Comparison of ENCODE assay signal across 8 cellular contexts in genomic region chr10:73495226-73495883, GRCh38. TPM values are rescaled to one million over a fixed set of nuclear protein-coding genes. Genes with fewer than 3 reads are reported as not detected.
DNase-seq lines count a peak whose midpoint lies in the region; ATAC-seq and TF ChIP-seq lines count a peak whose summit lies in the region.

No MANE protein-coding gene starts in this region.

- peak overlapping the region; percentile 93 for H2BK5ac ChIP-seq in trophoblast cell (ENCODE audit: low read depth, low read length, poor library complexity)

- H3K18ac ChIP-seq in trophoblast cell (ENCODE audit: low read length) = peak overlapping the region; percentile 99

- peak overlapping the region; percentile 98 for H4K12ac ChIP-seq in trophoblast cell (ENCODE audit: low read depth, low read length)

- H3K9me3 ChIP-seq in SK-N-SH = no peaks in the 10 kb centered on the region
- no peaks in the 10 kb centered on the region for H3K9me3 ChIP-seq in trophoblast cell (ENCODE audit: insufficient read depth, low read depth, low read length)
- H3K9me3 ChIP-seq in tibial nerve = no peaks in the 10 kb centered on the region

- H4K91ac ChIP-seq in trophoblast cell (ENCODE audit: low read depth, low read length) = peak overlapping the region; percentile 99

- TF ChIP-seq RAD21 in SK-N-SH (IDR thresholded peaks at IDR 0.05; ENCODE audit: low read length) = no peak

- H2BK12ac ChIP-seq in trophoblast cell (ENCODE audit: low read length) = peak overlapping the region; percentile 71

- H3K27ac Mint-ChIP-seq in activated naive CD4-positive, alpha-beta T cell treated with anti-CD3 and anti-CD28 coated beads, Interleukin-2, amount 50 U/mL, for 72 hours = peak overlapping the region; percentile 95 to 97

- peak in 1 of 2 donors; percentile 52 for TF ChIP-seq POLR2A in tibial nerve (IDR thresholded peaks at IDR 0.05)

- peaks cover 10 to 19% of the 10 kb centered on the region in 2 donors for H3K36me3 Mint-ChIP-seq in activated naive CD4-positive, alpha-beta T cell treated with anti-CD3 and anti-CD28 coated beads, Interleukin-2, amount 50 U/mL, for 72 hours

- H3K9ac ChIP-seq in SK-N-SH (peak overlapping the region; percentile 89), trophoblast cell (ENCODE audit: low read length) (peak overlapping the region; percentile 99)

- TF ChIP-seq EP300 in SK-N-SH (IDR thresholded peaks at IDR 0.05; ENCODE audit: borderline replicate concordance in 1 of 2, low read depth in 1 of 2, low read length in 1 of 2) (no peak), tibial nerve (IDR thresholded peaks at IDR 0.05) (peak in 1 of 2 donors; percentile 75)

- peaks cover 61% of the 10 kb centered on the region for H3K79me2 ChIP-seq in SK-N-SH (ENCODE audit: insufficient read depth)
- H3K79me2 ChIP-seq in trophoblast cell (ENCODE audit: control insufficient read depth, insufficient read depth, low read length, poor library complexity) = peaks cover 3% of the 10 kb centered on the region

- H3K9me3 Mint-ChIP-seq in activated naive CD4-positive, alpha-beta T cell treated with anti-CD3 and anti-CD28 coated beads, Interleukin-2, amount 50 U/mL, for 72 hours = no peaks in the 10 kb centered on the region

- H3K4me3 ChIP-seq in SK-N-SH (ENCODE audit: low read depth in 2 of 2, low read length in 1 of 2) = peak overlapping the region; percentile 84
- peak overlapping the region; percentile 91 for H3K4me3 ChIP-seq in trophoblast cell (ENCODE audit: low read depth, low read length)
- H3K4me3 ChIP-seq in tibial nerve = peak overlapping the region; percentile 69 to 93 (median 86)

- peak; percentile 95 to 97 for ATAC-seq in activated naive CD4-positive, alpha-beta T cell treated with anti-CD3 and anti-CD28 coated beads, Interleukin-2, amount 50 U/mL, for 72 hours

- peak overlapping the region; percentile 99 for H3K14ac ChIP-seq in trophoblast cell (ENCODE audit: low read length)

- H3K4me2 ChIP-seq in SK-N-SH = peak overlapping the region; percentile 80
- peak overlapping the region; percentile 96 for H3K4me2 ChIP-seq in trophoblast cell (ENCODE audit: low read length)

- no peaks in the 10 kb centered on the region for H3K9me2 ChIP-seq in SK-N-SH

- H2AK5ac ChIP-seq in trophoblast cell (ENCODE audit: low read length) = peak overlapping the region; percentile 98

- peak overlapping the region; percentile 58 for H2AFZ ChIP-seq in SK-N-SH (ENCODE audit: low read depth)
- peak overlapping the region; percentile 99 for H2AFZ ChIP-seq in trophoblast cell (ENCODE audit: insufficient read depth, low read length, poor library complexity)

- H3K27ac ChIP-seq in SK-N-SH (ENCODE audit: low read depth in 2 of 2, low read length in 1 of 2) (peak overlapping the region; percentile 88 to 94), trophoblast cell (ENCODE audit: low read depth, low read length) (peak overlapping the region; percentile 96), tibial nerve (peak overlapping the region; percentile 89 to 97 (median 94))

- peaks cover 28% of the 10 kb centered on the region for H3F3A ChIP-seq in SK-N-SH (replicated peaks; ENCODE audit: insufficient read depth)

- peak overlapping the region; percentile 99 for H4K8ac ChIP-seq in trophoblast cell (ENCODE audit: low read depth, low read length)

- DNase-seq in GM04503 (ENCODE audit: low read depth) (peak; percentile 58), H4 (ENCODE audit: low spot score) (peak; percentile 80), LHCN-M2 (ENCODE audit: low read depth) (peak; percentile 86), SK-N-SH (peak; percentile 89), head of caudate nucleus (peak; percentile 42 to 89 (median 79)), trophoblast cell (peak; percentile 93 to 94), tibial nerve (ENCODE audit: low spot score in 2 of 2) (peak; percentile 65 to 67)
- peak; percentile 85 to 93 for DNase-seq in activated naive CD4-positive, alpha-beta T cell treated with anti-CD3 and anti-CD28 coated beads, Interleukin-2, amount 50 U/mL, for 72 hours (ENCODE audit: low spot score in 2 of 2)

- POLR2A ChIA-PET in SK-N-SH (lab: Yijun Ruan, JAX) = interaction anchor here (1.0 to 1.5 kb wide), 2 partner anchors 46 to 277 kb away, joined by 3 read pairs; a partner anchor contains a TSS

- H3K23ac ChIP-seq in trophoblast cell (ENCODE audit: low read length) = peak overlapping the region; percentile 2

- TF ChIP-seq CTCF in SK-N-SH (IDR thresholded peaks at IDR 0.05) (no peak), tibial nerve (IDR thresholded peaks at IDR 0.05) (no peak)

- H3K4ac ChIP-seq in trophoblast cell (ENCODE audit: low read depth, low read length) = peak overlapping the region; percentile 96

- H4K20me1 ChIP-seq in SK-N-SH (ENCODE audit: insufficient read depth) = peaks cover 4% of the 10 kb centered on the region; the same call in 1 of the 2 replicates

- 0% methylated on average over 26 of the region's 55 CpGs for WGBS in SK-N-SH (ENCODE audit: low lambda C conversion rate)
- no CpG with 5 or more reads among the region's 55 CpGs for WGBS in trophoblast cell (ENCODE audit: extremely low coverage, insufficient coverage, insufficient read length)
- WGBS in tibial nerve, 2 donors = 1% methylated on average over 24 to 29 of the region's 55 CpGs

- CTCF ChIA-PET in SK-N-SH (lab: Yijun Ruan, JAX) = interaction anchor here (0.9 to 1.6 kb wide), 3 partner anchors 26 to 149 kb away, joined by 4 to 6 read pairs (median 4); no protein-coding TSS in a partner anchor

- intact Hi-C loops in head of caudate nucleus (cut with DNase I) = no loop called here

- H3K36me3 ChIP-seq in SK-N-SH (replicated peaks in 1 of 2; ENCODE audit: control insufficient read depth in 1 of 2, insufficient read depth in 2 of 2, low read length in 1 of 2) = peaks cover 7 to 11% of the 10 kb centered on the region in 2 experiments
- peaks cover 6 to 7% of the 10 kb centered on the region in 2 experiments for H3K36me3 ChIP-seq in trophoblast cell (ENCODE audit: control insufficient read depth in 1 of 2, insufficient read depth in 2 of 2, low read length in 2 of 2)
- H3K36me3 ChIP-seq in tibial nerve = peaks cover 0 to 34% (median 0%) of the 10 kb centered on the region in 3 donors

- H3K27me3 ChIP-seq in SK-N-SH (ENCODE audit: insufficient read depth) (no peaks in the 10 kb centered on the region), trophoblast cell (ENCODE audit: insufficient read depth, low read length) (no peaks in the 10 kb centered on the region), tibial nerve (no peaks in the 10 kb centered on the region)

- peaks cover 6% of the 10 kb centered on the region for H3K79me1 ChIP-seq in trophoblast cell (ENCODE audit: low read length)

- H3K4me1 ChIP-seq in SK-N-SH (ENCODE audit: control insufficient read depth in 1 of 2, insufficient read depth in 2 of 2, low read depth in 1 of 2, low read length in 1 of 2) (peaks cover 10 to 23% of the 10 kb centered on the region in 2 experiments), trophoblast cell (ENCODE audit: control insufficient read depth in 1 of 2, insufficient read depth in 2 of 2, low read length in 2 of 2) (peaks cover 0 to 5% of the 10 kb centered on the region in 2 experiments), tibial nerve (peaks cover 0 to 48% (median 30%) of the 10 kb centered on the region in 4 donors)

- H2BK120ac ChIP-seq in trophoblast cell (ENCODE audit: insufficient read depth, low read length, poor library complexity) = peak overlapping the region; percentile 85

TF ChIP-seq in SK-N-SH, 30 proteins besides CTCF, POLR2A, EP300 and RAD21 (continues in another document):
- TF ChIP-seq PBX3 (IDR thresholded peaks at IDR 0.05) (no peak), FOXJ3 (CRISPR knock-in tag; IDR thresholded peaks at IDR 0.05) (no peak), IRF3 (IDR thresholded peaks at IDR 0.05; ENCODE audit: low read depth, low read length) (no peak), MEF2A (IDR thresholded peaks at IDR 0.05; ENCODE audit: borderline replicate concordance, low read depth) (no peak), SMC3 (IDR thresholded peaks at IDR 0.05; ENCODE audit: low read depth, low read length) (no peak), EZH2phosphoT487 (IDR thresholded peaks at IDR 0.05; ENCODE audit: borderline replicate concordance, low read depth) (no peak), POLR2AphosphoS5 (IDR thresholded peaks at IDR 0.05; ENCODE audit: low read depth, low read length) (peak; percentile 51), GABPA (IDR thresholded peaks at IDR 0.05; ENCODE audit: low read depth) (0 out of 2 replicates have a peak, but pooled peaks have one; percentile 52), RXRA (IDR thresholded peaks at IDR 0.05; ENCODE audit: borderline replicate concordance, low read depth) (no peak), NFIC (IDR thresholded peaks at IDR 0.05; ENCODE audit: borderline replicate concordance) (no peak)

RNA-seq across cellular contexts. Expression of gene PPP3CB, which starts 0.5 kb away (rescaled TPM):
- total RNA-seq in H4 (2014; rRNA removed; shearing (Covaris generic)) = 11.3 and 13.4 TPM in 2 replicates
- total RNA-seq in LHCN-M2 (2014; rRNA removed) = 23.3 and 35.7 TPM in 2 replicates
- polyA plus RNA-seq in LHCN-M2 (2012) = 36.5 TPM
- 14.5 and 18.4 TPM in 2 replicates for polyA plus RNA-seq in SK-N-SH (2012; rRNA removed)
- 22.6 and 25.8 TPM in 2 replicates for polyA plus RNA-seq in SK-N-SH (2012; cell fraction: cytosol; rRNA removed)
- polyA plus RNA-seq in SK-N-SH (2012; cell fraction: nucleus; rRNA removed) = 12.3 and 20.0 TPM in 2 replicates
- 10 to 100 TPM; 25.7 to 40.5 TPM for total RNA-seq in activated naive CD4-positive, alpha-beta T cell treated with anti-CD3 and anti-CD28 coated beads, Interleukin-2, amount 50 U/mL, for 72 hours
- 26.7 and 28.0 TPM in 2 replicates for polyA plus RNA-seq in trophoblast cell (2013)
- total RNA-seq in tibial nerve = 10 to 100 TPM; 47.1 to 75.6 (median 68.0) TPM

Comparison
In these comparisons a context has a peak if more than half of its experiments do, and no peak if none do; other contexts are left out.
1. Peak in every context shown above with its lines: DNase-seq, ATAC-seq, H3K4me3 ChIP-seq and H3K27ac ChIP-seq.